ENCODE assay signal across 13 cellular contexts in genomic region chr11:3944198-3944597, GRCh38.
DNase-seq lines count a peak whose midpoint lies in the region; ATAC-seq, FAIRE-seq and TF ChIP-seq lines count a peak whose summit lies in the region.
"Had no signal": no experiment of that assay in that cellular context is flagged by ENCODE, and none has a peak within 500 bp of the region (broad histone marks: within the 10 kb centered on the region; RNA-seq: fewer than 3 reads in every experiment).

No MANE protein-coding gene starts in this region.

- H3K4me1 ChIP-seq in BE2C (no peaks in the 10 kb centered on the region), right lobe of liver (peaks cover 0 to 33% (median 14%) of the 10 kb centered on the region in 4 donors)

- H3K9me3 Mint-ChIP-seq in endothelial cell (ENCODE audit: unreplicated experiment), result no peaks in the 10 kb centered on the region
- no peaks in the 10 kb centered on the region for H3K9me3 Mint-ChIP-seq in osteocyte (ENCODE audit: unreplicated experiment)

- H3K4me3 ChIP-seq in BE2C (ENCODE audit: low read depth, low read length) (no peak overlapping the region), right lobe of liver (no peak overlapping the region)
- H3K4me3 ChIP-seq: body of pancreas, upper lobe of left lung had no signal

- FAIRE-seq in HTR-8/SVneo (lab: Jason Lieb, UNC), result no peak
- FAIRE-seq: GM18507 had no signal

- DNase-seq in BE2C (peak; percentile 21), NCI-H446 treated with DMSO at 0.1 percent for 48 hours (lab: John Stamatoyannopoulos, UW) (peak; percentile 62), endothelial cell (ENCODE audit: low spot score) (no peak), osteocyte (ENCODE audit: extremely low spot score, unreplicated experiment) (no peak), HTR-8/SVneo (ENCODE audit: insufficient read length, low spot score) (no peak), NOMO-1 treated with DMSO at 0.1 percent for 48 hours (lab: John Stamatoyannopoulos, UW; ENCODE audit: unreplicated experiment) (no peak), right lobe of liver (no peak), midbrain (lab: John Stamatoyannopoulos, UW) (no peak)
- DNase-seq: mammary epithelial cell, upper lobe of left lung had no signal

- no peaks in the 10 kb centered on the region for H3K9me3 ChIP-seq in BE2C
- no peaks in the 10 kb centered on the region for H3K9me3 ChIP-seq in right lobe of liver
- H3K9me3 ChIP-seq: body of pancreas, upper lobe of left lung had no signal

- H3K4me1 Mint-ChIP-seq in endothelial cell (ENCODE audit: unreplicated experiment) (peaks cover 16% of the 10 kb centered on the region), osteocyte (ENCODE audit: unreplicated experiment) (peaks cover 47% of the 10 kb centered on the region)

- H3K36me3 ChIP-seq in BE2C (no peaks in the 10 kb centered on the region), right lobe of liver (no peaks in the 10 kb centered on the region)
- H3K36me3 ChIP-seq: upper lobe of left lung had no signal

- peak overlapping the region; percentile 23 for H3K27ac Mint-ChIP-seq in endothelial cell (ENCODE audit: unreplicated experiment)
- peak overlapping the region; percentile 46 for H3K27ac Mint-ChIP-seq in osteocyte (ENCODE audit: unreplicated experiment)

- no peak overlapping the region for H3K4me3 Mint-ChIP-seq in endothelial cell (ENCODE audit: unreplicated experiment)
- no peak overlapping the region for H3K4me3 Mint-ChIP-seq in osteocyte (ENCODE audit: unreplicated experiment)

- peak overlapping the region in 1 of 3 donors; percentile 89 for H3K27ac ChIP-seq in right lobe of liver
- H3K27ac ChIP-seq: body of pancreas, VCaP had no signal

- TF ChIP-seq CTCF in BE2C (IDR thresholded peaks at IDR 0.05; ENCODE audit: low read depth, low read length) (no peak), endothelial cell (IDR thresholded peaks at IDR 0.05; ENCODE audit: unreplicated experiment) (no peak), osteocyte (IDR thresholded peaks at IDR 0.05) (no peak), right lobe of liver (IDR thresholded peaks at IDR 0.05) (no peak)

- H3K27me3 Mint-ChIP-seq in endothelial cell (ENCODE audit: unreplicated experiment), result no peaks in the 10 kb centered on the region
- no peaks in the 10 kb centered on the region for H3K27me3 Mint-ChIP-seq in osteocyte (ENCODE audit: unreplicated experiment)

- WGBS in right lobe of liver (ENCODE audit: insufficient coverage, low coverage, low lambda C conversion rate, missing lambda C conversion rate), result 88% methylated on average over 1 of the region's 1 CpG

- no peak for ATAC-seq in right lobe of liver
- ATAC-seq: body of pancreas had no signal

- H3K27me3 ChIP-seq in BE2C (no peaks in the 10 kb centered on the region), right lobe of liver (no peaks in the 10 kb centered on the region)
- H3K27me3 ChIP-seq: body of pancreas, upper lobe of left lung had no signal

- TF ChIP-seq POLR2A in right lobe of liver (IDR thresholded peaks at IDR 0.05), result no peak

- H3K36me3 Mint-ChIP-seq in endothelial cell (ENCODE audit: low read depth, unreplicated experiment) (no peaks in the 10 kb centered on the region), osteocyte (ENCODE audit: unreplicated experiment) (no peaks in the 10 kb centered on the region)

- intact Hi-C loops in right lobe of liver (cut with DNase I), result no loop called here

Comparison
In these comparisons a context has a peak if more than half of its experiments do, and no peak if none do; other contexts are left out.
1. DNase-seq: peak in BE2C (single experiment) and NCI-H446 treated with DMSO at 0.1 percent for 48 hours (single experiment); none in endothelial cell (single experiment), osteocyte (single experiment), HTR-8/SVneo (single experiment), NOMO-1 treated with DMSO at 0.1 percent for 48 hours (single experiment), right lobe of liver (0 of 3) and midbrain (single experiment).